27 cellular contexts compared by ENCODE assay signal in genomic region chr1:87511449-87511848, GRCh38.
"Had no signal": no experiment of that assay in that cellular context is flagged by ENCODE, and none has a peak within 500 bp of the region (broad histone marks: within the 10 kb centered on the region; RNA-seq: fewer than 3 reads in every experiment).

No MANE protein-coding gene starts in this region.

- H3K36me3 ChIP-seq: stomach, suprapubic skin, thoracic aorta, thyroid gland, tibial artery, tibial nerve, transverse colon, upper lobe of left lung, upper lobe of right lung, uterus, vagina had no signal

- H3K4me1 ChIP-seq: stomach, suprapubic skin, testis, tibial nerve, transverse colon, upper lobe of left lung, uterus had no signal

- ATAC-seq: stimulated activated effector memory CD8-positive, alpha-beta T cell treated with anti-CD3 and anti-CD28 coated beads, Interleukin-12 subunit alpha, Interleukin-12 subunit beta, amount 100 ng/mL, for 72 hours; stimulated activated memory B cell treated with anti-CD40 and anti-IgM and Interleukin-4, amounts not matched to agents 10 μg/mL and 1 μg/mL and 100 μg/mL, for 72 hours; stimulated activated naive B cell treated with anti-CD40 and anti-IgM and Interleukin-4, amounts not matched to agents 10 μg/mL and 1 μg/mL and 100 μg/mL, for 72 hours; stimulated activated naive CD8-positive, alpha-beta T cell treated with anti-CD3 and anti-CD28 coated beads, Interleukin-15, amount 100 ng/mL, for 72 hours; stimulated activated naive CD8-positive, alpha-beta T cell treated with anti-CD3 and anti-CD28 coated beads, Interleukin-15, Interleukin-2, amounts not matched to agents 100 U/mL and 50 U/mL, for 24 hours; upper lobe of right lung had no signal

- DNase-seq: stimulated activated CD4-positive, alpha-beta T cell treated with anti-CD3 and anti-CD28 coated beads, Interleukin-2, amount 100 ng/mL, for 48 hours; stimulated activated CD4-positive, alpha-beta T cell treated with anti-CD3 and anti-CD28 coated beads, Interleukin-4, amount 100 ng/mL, for 1 hour; stimulated activated CD4-positive, alpha-beta T cell treated with anti-CD3 and anti-CD28 coated beads, Interleukin-4, amount 100 ng/mL, for 24 hours; stimulated activated CD4-positive, alpha-beta T cell treated with anti-CD3 and anti-CD28 coated beads, Interleukin-4, amount 100 ng/mL, for 4 hours; stimulated activated CD8-positive, alpha-beta memory T cell treated with anti-CD3 and anti-CD28 coated beads, Interleukin-4, amount 100 ng/mL, for 48 hours; stimulated activated naive B cell treated with anti-CD40 and anti-IgM and Interleukin-4, amounts not matched to agents 10 μg/mL and 1 μg/mL and 100 μg/mL, for 72 hours; stimulated activated naive CD4-positive, alpha-beta T cell; stimulated activated naive CD4-positive, alpha-beta T cell treated with Interleukin-2 at 50 U/mL for 16 hours; stimulated activated naive CD8-positive, alpha-beta T cell treated with anti-CD3 and anti-CD28 coated beads, Interleukin-15, amount 100 ng/mL, for 72 hours; stimulated activated naive CD8-positive, alpha-beta T cell treated with anti-CD3 and anti-CD28 coated beads, Interleukin-15, Interleukin-2, amounts not matched to agents 100 U/mL and 50 U/mL, for 24 hours; stomach; substantia nigra; testis; thyroid gland; tibial artery; transverse colon; trophoblast cell; upper lobe of left lung; upper lobe of right lung; uterus had no signal

- H3K4me3 ChIP-seq: stomach, suprapubic skin, testis, thoracic aorta, thyroid gland, tibial artery, tibial nerve, transverse colon, upper lobe of left lung, upper lobe of right lung, uterus, vagina had no signal

- H3K9me3 ChIP-seq: stomach, suprapubic skin, testis, thoracic aorta, thyroid gland, tibial artery, tibial nerve, transverse colon, upper lobe of left lung, upper lobe of right lung, uterus, vagina had no signal

- H3K27ac ChIP-seq: stomach, suprapubic skin, testis, thoracic aorta, tibial artery, tibial nerve, transverse colon, upper lobe of left lung, upper lobe of right lung, uterus, vagina had no signal

- FAIRE-seq: urothelium cell line had no signal

- H3K27me3 ChIP-seq: stomach, suprapubic skin, testis, thyroid gland, tibial artery, tibial nerve, transverse colon, upper lobe of left lung, upper lobe of right lung, uterus, vagina had no signal
